In the genomic region with DNA sequence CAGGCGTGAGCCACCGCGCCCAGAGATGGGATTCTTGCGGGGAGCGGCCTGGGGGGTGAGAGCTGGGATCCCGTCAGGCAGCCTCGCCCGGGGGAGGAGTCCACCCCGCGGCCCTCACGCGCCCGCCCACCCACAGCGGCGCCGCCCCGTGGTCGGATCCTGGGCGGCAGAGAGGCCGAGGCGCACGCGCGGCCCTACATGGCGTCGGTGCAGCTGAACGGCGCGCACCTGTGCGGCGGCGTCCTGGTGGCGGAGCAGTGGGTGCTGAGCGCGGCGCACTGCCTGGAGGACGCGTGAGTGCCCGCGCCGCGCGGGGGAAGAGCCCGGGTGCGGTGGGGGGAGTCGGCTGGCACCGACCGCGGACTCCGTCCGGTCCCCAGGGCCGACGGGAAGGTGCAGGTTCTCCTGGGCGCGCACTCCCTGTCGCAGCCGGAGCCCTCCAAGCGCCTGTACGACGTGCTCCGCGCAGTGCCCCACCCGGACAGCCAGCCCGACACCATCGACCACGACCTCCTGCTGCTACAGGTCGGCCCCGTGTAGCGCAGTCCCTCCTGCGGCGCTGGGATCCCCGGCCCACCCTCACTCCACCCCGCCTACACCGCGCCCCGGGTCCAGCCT, we compare ENCODE assay signal across 8 cellular contexts. TPM values are rescaled to one million over a fixed set of nuclear protein-coding genes. Genes with fewer than 3 reads are reported as not detected.
DNase-seq lines count a peak whose midpoint lies in the region; ATAC-seq and TF ChIP-seq lines count a peak whose summit lies in the region.

No MANE protein-coding gene starts in this region.

- TF ChIP-seq EP300 in Ishikawa (IDR thresholded peaks at IDR 0.05; ENCODE audit: borderline replicate concordance): peak; percentile 39; the same call in 1 of the 2 replicates

- peak; percentile 23 for DNase-seq in DMS79 (lab: John Stamatoyannopoulos, UW)
- peak; percentile 73 for DNase-seq in T1000 (lab: John Stamatoyannopoulos, UW)
- DNase-seq in central memory CD4-positive, alpha-beta T cell: peak; percentile 30
- peak in 1 of 2 donors; percentile 86 for DNase-seq in left lung
- DNase-seq in stimulated activated CD8-positive, alpha-beta memory T cell treated with anti-CD3 and anti-CD28 coated beads, Interleukin-15, amount 100 ng/mL, for 48 hours (ENCODE audit: low read depth in 2 of 2): peak; percentile 50 to 59

- H3K9me3 ChIP-seq in left lung: no peaks in the 10 kb centered on the region

- TF ChIP-seq CTCF in left lung (IDR thresholded peaks at IDR 0.05): peak in 1 of 2 donors; percentile 17

- peaks cover 0 to 50% of the 10 kb centered on the region in 2 donors for H3K4me1 ChIP-seq in left lung

- H3K36me3 ChIP-seq in left lung: no peaks in the 10 kb centered on the region

- peak; percentile 32; the same call in 1 of the 2 replicates for TF ChIP-seq RAD21 in Ishikawa (IDR thresholded peaks at IDR 0.05; ENCODE audit: low read depth)

- intact Hi-C loops in left lung (cut with DNase I): no loop called here

- H3K27me3 ChIP-seq in left lung: peaks cover 0 to 40% of the 10 kb centered on the region in 2 donors

- H3K27ac ChIP-seq in left lung: no peak overlapping the region

- ATAC-seq in left lung: peak; percentile 66
- no peak for ATAC-seq in HG02642 (IDR thresholded peaks at IDR 0.05; ENCODE audit: poor library complexity, unreplicated experiment)
- ATAC-seq in GM21825 (IDR thresholded peaks at IDR 0.05; ENCODE audit: unreplicated experiment): no peak

- H3K4me3 ChIP-seq in left lung: peak overlapping the region; percentile 34 to 41

TF ChIP-seq in Ishikawa, 13 proteins besides CTCF, POLR2A, EP300 and RAD21:
- TF ChIP-seq YY1 (IDR thresholded peaks at IDR 0.05; ENCODE audit: low read depth) (peak; percentile 87), FOXM1 (IDR thresholded peaks at IDR 0.05; ENCODE audit: borderline replicate concordance, low read depth) (no peak), TAF1 (IDR thresholded peaks at IDR 0.05; ENCODE audit: low read depth) (peak; percentile 48; the same call in 1 of the 2 replicates), EGR1 (IDR thresholded peaks at IDR 0.05) (peak; percentile 71; the same call in 1 of the 2 replicates), CREB1 (IDR thresholded peaks at IDR 0.05; ENCODE audit: low read depth) (no peak), CEBPB (IDR thresholded peaks at IDR 0.05) (no peak), NFIC (IDR thresholded peaks at IDR 0.05) (no peak), TEAD4 (IDR thresholded peaks at IDR 0.05) (peak; percentile 56), REST (IDR thresholded peaks at IDR 0.05; ENCODE audit: low read depth) (no peak), ZBTB7A (IDR thresholded peaks at IDR 0.05; ENCODE audit: low read depth) (0 out of 2 replicates have a peak, but pooled peaks have one; percentile 2), TCF12 (IDR thresholded peaks at IDR 0.05; ENCODE audit: low read depth) (peak; percentile 69)
- TF ChIP-seq, protein P1, sequence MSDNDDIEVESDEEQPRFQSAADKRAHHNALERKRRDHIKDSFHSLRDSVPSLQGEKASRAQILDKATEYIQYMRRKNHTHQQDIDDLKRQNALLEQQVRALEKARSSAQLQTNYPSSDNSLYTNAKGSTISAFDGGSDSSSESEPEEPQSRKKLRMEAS (IDR thresholded peaks at IDR 0.05): peak; percentile 87
- TF ChIP-seq, protein P2, sequence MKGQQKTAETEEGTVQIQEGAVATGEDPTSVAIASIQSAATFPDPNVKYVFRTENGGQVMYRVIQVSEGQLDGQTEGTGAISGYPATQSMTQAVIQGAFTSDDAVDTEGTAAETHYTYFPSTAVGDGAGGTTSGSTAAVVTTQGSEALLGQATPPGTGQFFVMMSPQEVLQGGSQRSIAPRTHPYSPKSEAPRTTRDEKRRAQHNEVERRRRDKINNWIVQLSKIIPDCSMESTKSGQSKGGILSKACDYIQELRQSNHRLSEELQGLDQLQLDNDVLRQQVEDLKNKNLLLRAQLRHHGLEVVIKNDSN (IDR thresholded peaks at IDR 0.05): peak; percentile 47; the same call in 1 of the 2 replicates
TF ChIP-seq in Ishikawa: peak in this region for 8.

RNA-seq across cellular contexts. Expression of gene CFD, which starts 1.1 kb away (rescaled TPM):
- total RNA-seq in left lung: 10 to 100 TPM; 78.0 to 85.3 TPM

RNA-seq across cellular contexts. Expression of gene ELANE, which starts 8.5 kb away (rescaled TPM):
- total RNA-seq in left lung: 1 to 10 TPM in 1 of 2 donors, under 1 TPM in 1; 0.89 to 1.3 TPM

RNA-seq across cellular contexts. Expression of gene PRTN3, which starts 19.8 kb away (rescaled TPM):
- total RNA-seq in left lung: under 1 TPM; 0.55 to 0.58 TPM

RNA-seq across cellular contexts. Expression of gene MED16, which starts 32.4 kb away (rescaled TPM):
- 10 to 100 TPM; 51.7 to 55.8 TPM for total RNA-seq in left lung

RNA-seq across cellular contexts. Expression of gene RNU6-9, which starts 32.7 kb away (rescaled TPM):
- not detected for total RNA-seq in left lung
